ENCODE assay signal across 17 cellular contexts in genomic region chr11:36458129-36458918, GRCh38. TPM values are rescaled to one million over a fixed set of nuclear protein-coding genes. Genes with fewer than 3 reads are reported as not detected.
A peak's percentile ranks its signal among the peaks of the same experiment; 100 is the strongest.
DNase-seq lines count a peak whose midpoint lies in the region; ATAC-seq lines count a peak whose summit lies in the region.
"Had no signal": no experiment of that assay in that cellular context is flagged by ENCODE, and none has a peak within 500 bp of the region (broad histone marks: within the 10 kb centered on the region; RNA-seq: fewer than 3 reads in every experiment).

No MANE protein-coding gene starts in this region.

- H3K79me1 ChIP-seq in trophoblast cell (ENCODE audit: low read length): peaks cover 21% of the 10 kb centered on the region

- H3K27ac ChIP-seq in trophoblast cell (ENCODE audit: low read depth, low read length): no peak overlapping the region
- H3K27ac ChIP-seq: HL-60 had no signal

- H3K79me2 ChIP-seq in trophoblast cell (ENCODE audit: control insufficient read depth, insufficient read depth, low read length, poor library complexity): peaks cover 3% of the 10 kb centered on the region

- H3K9me3 ChIP-seq in trophoblast cell (ENCODE audit: insufficient read depth, low read depth, low read length): no peaks in the 10 kb centered on the region
- H3K9me3 ChIP-seq: BE2C had no signal

- H3K9ac ChIP-seq in trophoblast cell (ENCODE audit: low read length): no peak overlapping the region

- H2BK5ac ChIP-seq in trophoblast cell (ENCODE audit: low read depth, low read length, poor library complexity): no peak overlapping the region

- H3K4me2 ChIP-seq in trophoblast cell (ENCODE audit: low read length): no peak overlapping the region

- WGBS in trophoblast cell (ENCODE audit: extremely low coverage, insufficient coverage, insufficient read length): no CpG with 5 or more reads among the region's 8 CpGs

- H2BK120ac ChIP-seq in trophoblast cell (ENCODE audit: insufficient read depth, low read length, poor library complexity): no peak overlapping the region

- H3K23ac ChIP-seq in trophoblast cell (ENCODE audit: low read length): no peak overlapping the region

- no peak overlapping the region for H3K18ac ChIP-seq in trophoblast cell (ENCODE audit: low read length)

- ATAC-seq in HG03432 (IDR thresholded peaks at IDR 0.05; ENCODE audit: unreplicated experiment): no peak
- no peak for ATAC-seq in GM21423 (IDR thresholded peaks at IDR 0.05; ENCODE audit: unreplicated experiment)
- no peak for ATAC-seq in GM21723 (IDR thresholded peaks at IDR 0.05; ENCODE audit: unreplicated experiment)

- H2AFZ ChIP-seq in trophoblast cell (ENCODE audit: insufficient read depth, low read length, poor library complexity): no peak overlapping the region

- H3K36me3 ChIP-seq in trophoblast cell (ENCODE audit: control insufficient read depth in 1 of 2, insufficient read depth in 2 of 2, low read length in 2 of 2): peaks cover 10 to 21% of the 10 kb centered on the region in 2 experiments
- H3K36me3 ChIP-seq: BE2C had no signal

- no peak overlapping the region for H4K12ac ChIP-seq in trophoblast cell (ENCODE audit: low read depth, low read length)

- no peak overlapping the region for H3K4ac ChIP-seq in trophoblast cell (ENCODE audit: low read depth, low read length)

- no peaks in the 10 kb centered on the region for H3K27me3 ChIP-seq in trophoblast cell (ENCODE audit: insufficient read depth, low read length)
- H3K27me3 ChIP-seq: BE2C had no signal

- DNase-seq in DMS79 (lab: John Stamatoyannopoulos, UW) (peak; percentile 22), NCI-H2029 (lab: John Stamatoyannopoulos, UW) (peak; percentile 54), islet precursor cell (peak; percentile 28), trophoblast cell (no peak), nucleus accumbens (lab: John Stamatoyannopoulos, UW) (no peak)
- DNase-seq: BE2C, H7, KG1, NCI-H1105, NCI-H1694 treated with DMSO at 0.1 percent for 48 hours, NCI-H2171 treated with DMSO at 0.1 percent for 48 hours, NCI-H524, SHP77 treated with DMSO at 0.1 percent for 48 hours had no signal

- peak overlapping the region; percentile 26 for H2BK12ac ChIP-seq in trophoblast cell (ENCODE audit: low read length)

- H2AK5ac ChIP-seq in trophoblast cell (ENCODE audit: low read length): peak overlapping the region; percentile 60

- H3K4me1 ChIP-seq in trophoblast cell (ENCODE audit: control insufficient read depth in 1 of 2, insufficient read depth in 2 of 2, low read length in 2 of 2): peaks cover 26 to 31% of the 10 kb centered on the region in 2 experiments

- no peak overlapping the region for H4K91ac ChIP-seq in trophoblast cell (ENCODE audit: low read depth, low read length)

- no peak overlapping the region for H4K8ac ChIP-seq in trophoblast cell (ENCODE audit: low read depth, low read length)

- H3K14ac ChIP-seq in trophoblast cell (ENCODE audit: low read length): no peak overlapping the region

- no peak overlapping the region for H3K4me3 ChIP-seq in trophoblast cell (ENCODE audit: low read depth, low read length)

RNA-seq across cellular contexts. Expression of gene TRAF6, which starts 51.7 kb away (rescaled TPM):
- polyA plus RNA-seq in trophoblast cell (2013): 10.6 and 12.0 TPM in 2 replicates

Comparison
In these comparisons a context has a peak if more than half of its experiments do, and no peak if none do; other contexts are left out.
1. DNase-seq: peak in DMS79 (single experiment), NCI-H2029 (single experiment) and islet precursor cell (single experiment); none in trophoblast cell (0 of 2) and nucleus accumbens (0 of 56).